13 cellular contexts compared by ENCODE assay signal in genomic region chr9:116157436-116158138, GRCh38. TPM values are rescaled to one million over a fixed set of nuclear protein-coding genes. Genes with fewer than 3 reads are reported as not detected.
A peak's percentile ranks its signal among the peaks of the same experiment; 100 is the strongest.
DNase-seq lines count a peak whose midpoint lies in the region; ATAC-seq and TF ChIP-seq lines count a peak whose summit lies in the region.
"Had no signal": no experiment of that assay in that cellular context is flagged by ENCODE, and none has a peak within 500 bp of the region (broad histone marks: within the 10 kb centered on the region; RNA-seq: fewer than 3 reads in every experiment).

No MANE protein-coding gene starts in this region.

- H3K36me3 Mint-ChIP-seq in CD14-positive monocyte: peaks cover 0 to 3% of the 10 kb centered on the region in 2 donors
- no peaks in the 10 kb centered on the region for H3K36me3 Mint-ChIP-seq in activated CD8-positive, alpha-beta memory T cell treated with anti-CD3 and anti-CD28 coated beads, Interleukin-2, amount 10 ng/mL, durations not matched to agents 7 days and 5 days
- H3K36me3 Mint-ChIP-seq: immature natural killer cell had no signal

- peaks cover 0 to 11% (median 5%) of the 10 kb centered on the region in 7 donors for H3K9me3 Mint-ChIP-seq in CD14-positive monocyte
- H3K9me3 Mint-ChIP-seq in activated CD8-positive, alpha-beta memory T cell treated with anti-CD3 and anti-CD28 coated beads, Interleukin-2, amount 10 ng/mL, durations not matched to agents 7 days and 5 days (ENCODE audit: low read depth): no peaks in the 10 kb centered on the region

- no peak overlapping the region for H3K4me3 Mint-ChIP-seq in CD14-positive monocyte
- no peak overlapping the region for H3K4me3 Mint-ChIP-seq in activated CD8-positive, alpha-beta memory T cell treated with anti-CD3 and anti-CD28 coated beads, Interleukin-2, amount 10 ng/mL, durations not matched to agents 7 days and 5 days
- H3K4me3 Mint-ChIP-seq: immature natural killer cell had no signal

- H3K4me1 Mint-ChIP-seq in CD14-positive monocyte: no peaks in the 10 kb centered on the region
- peaks cover 5% of the 10 kb centered on the region for H3K4me1 Mint-ChIP-seq in activated CD8-positive, alpha-beta memory T cell treated with anti-CD3 and anti-CD28 coated beads, Interleukin-2, amount 10 ng/mL, durations not matched to agents 7 days and 5 days
- H3K4me1 Mint-ChIP-seq: immature natural killer cell had no signal

- H3K27ac Mint-ChIP-seq in CD14-positive monocyte: peak overlapping the region in 1 of 7 donors; percentile 44
- H3K27ac Mint-ChIP-seq in activated CD8-positive, alpha-beta memory T cell treated with anti-CD3 and anti-CD28 coated beads, Interleukin-2, amount 10 ng/mL, durations not matched to agents 7 days and 5 days: no peak overlapping the region
- H3K27ac Mint-ChIP-seq: immature natural killer cell had no signal

- peak overlapping the region; percentile 37 for H3K4me3 ChIP-seq in WI38 (ENCODE audit: low read depth, low read length)

- peak; percentile 10 for ATAC-seq in left ventricle myocardium superior
- no peak for ATAC-seq in GM21576 (IDR thresholded peaks at IDR 0.05; ENCODE audit: unreplicated experiment)
- no peak for ATAC-seq in GM18858 (IDR thresholded peaks at IDR 0.05; ENCODE audit: unreplicated experiment)
- no peak for ATAC-seq in activated CD8-positive, alpha-beta memory T cell treated with anti-CD3 and anti-CD28 coated beads, Interleukin-2, amount 10 ng/mL, durations not matched to agents 7 days and 5 days
- ATAC-seq: stimulated activated naive CD8-positive, alpha-beta T cell treated with anti-CD3 and anti-CD28 coated beads, Interleukin-15, Interleukin-2, amounts not matched to agents 100 U/mL and 50 U/mL, for 24 hours had no signal

- CTCF ChIA-PET in activated CD8-positive, alpha-beta memory T cell treated with anti-CD3 and anti-CD28 coated beads, Interleukin-2, amount 10 ng/mL, durations not matched to agents 7 days and 5 days (lab: Charles Lee): no interaction called here

- TF ChIP-seq CTCF in WI38 (IDR thresholded peaks at IDR 0.05; ENCODE audit: low read depth, low read length): no peak
- no peak for TF ChIP-seq CTCF in CD14-positive monocyte (IDR thresholded peaks at IDR 0.05)

- peaks cover 49 to 61% (median 52%) of the 10 kb centered on the region in 3 donors for H3K27me3 Mint-ChIP-seq in CD14-positive monocyte (ENCODE audit: low read depth in 3 of 3)
- H3K27me3 Mint-ChIP-seq in activated CD8-positive, alpha-beta memory T cell treated with anti-CD3 and anti-CD28 coated beads, Interleukin-2, amount 10 ng/mL, durations not matched to agents 7 days and 5 days: peaks cover 58% of the 10 kb centered on the region

- intact Hi-C loops in left ventricle myocardium superior (cut with micrococcal nuclease) (loop anchor here (5.0 kb wide), 1 partner anchor 415 kb away; no protein-coding TSS in a partner anchor), CD14-positive monocyte (cut with micrococcal nuclease) (no loop called here)

- DNase-seq in Daoy (ENCODE audit: low read depth) (peak; percentile 90), left ventricle myocardium superior (no peak), renal cortical epithelial cell (ENCODE audit: low read depth) (peak; percentile 44), CD14-positive monocyte (ENCODE audit: low spot score) (no peak)
- no peak for DNase-seq in activated CD8-positive, alpha-beta memory T cell treated with anti-CD3 and anti-CD28 coated beads, Interleukin-2, amount 10 ng/mL, durations not matched to agents 7 days and 5 days
- DNase-seq: immature natural killer cell; NCI-H2029; SHP77 treated with DMSO at 0.1 percent for 48 hours; stimulated activated CD4-positive, alpha-beta T cell treated with anti-CD3 and anti-CD28 coated beads, Interleukin-12 subunit alpha, Interleukin-12 subunit beta, amount 100 ng/mL, for 4 hours; stimulated activated naive CD8-positive, alpha-beta T cell treated with anti-CD3 and anti-CD28 coated beads, Interleukin-15, Interleukin-2, amounts not matched to agents 100 U/mL and 50 U/mL, for 24 hours had no signal

RNA-seq across cellular contexts. Expression of gene PAPPA, which starts 4.0 kb away (rescaled TPM):
- 8.3 and 9.9 TPM in 2 replicates for total RNA-seq in Daoy (2014; rRNA removed; shearing (Covaris generic))
- total RNA-seq in left ventricle myocardium superior: 1.1 TPM
- 2.5 and 14.6 TPM in 2 replicates for total RNA-seq in renal cortical epithelial cell
- not detected for polyA plus RNA-seq in CD14-positive monocyte
- not detected for total RNA-seq in activated CD8-positive, alpha-beta memory T cell treated with anti-CD3 and anti-CD28 coated beads, Interleukin-2, amount 10 ng/mL, durations not matched to agents 7 days and 5 days
- polyA plus RNA-seq: immature natural killer cell had no signal

Comparison
In these comparisons a context has a peak if more than half of its experiments do, and no peak if none do; other contexts are left out.
1. DNase-seq: peak in Daoy (single experiment) and renal cortical epithelial cell (single experiment); none in left ventricle myocardium superior (single experiment), CD14-positive monocyte (single experiment) and activated CD8-positive, alpha-beta memory T cell treated with anti-CD3 and anti-CD28 coated beads, Interleukin-2, amount 10 ng/mL, durations not matched to agents 7 days and 5 days (single experiment).